Comparison of ENCODE assay signal across 17 cellular contexts in the genomic region with DNA sequence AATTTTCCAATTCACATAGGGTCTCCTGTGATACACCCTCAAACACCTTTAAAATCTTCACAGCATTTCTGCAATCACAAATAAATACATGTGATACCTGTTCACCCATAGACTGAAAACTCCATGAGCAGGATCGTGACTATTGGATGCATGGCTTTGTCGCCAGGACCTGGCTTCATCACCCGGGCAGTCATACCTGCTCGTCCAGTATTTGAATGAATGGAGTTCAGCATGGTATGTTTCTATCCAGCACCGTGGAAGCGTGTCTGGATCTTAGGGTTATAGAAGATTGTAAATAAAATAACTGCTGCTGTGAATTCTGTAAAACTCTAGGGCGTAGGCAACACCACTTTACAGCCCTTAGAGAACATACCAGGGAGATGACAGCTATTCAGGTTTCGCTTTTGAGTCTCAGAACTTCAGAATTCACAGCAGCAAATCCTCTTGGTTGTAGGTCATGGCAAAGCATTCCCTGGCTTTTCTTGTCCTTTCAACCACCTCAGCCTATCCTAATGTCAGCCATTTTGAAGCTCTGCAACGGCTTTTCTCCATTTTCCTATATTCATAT.
"Had no signal": no experiment of that assay in that cellular context is flagged by ENCODE, and none has a peak within 500 bp of the region (broad histone marks: within the 10 kb centered on the region; RNA-seq: fewer than 3 reads in every experiment).

No MANE protein-coding gene starts in this region.

- H3K4me1 ChIP-seq: transverse colon had no signal

- H3K9me3 ChIP-seq: transverse colon had no signal

- DNase-seq: activated CD4-positive, alpha-beta T cell treated with anti-CD3 and anti-CD28 coated beads, Interleukin-2, amount 10 ng/mL, durations not matched to agents 24 days and 14 days; activated CD4-positive, CD25-positive, alpha-beta regulatory T cell; activated naive CD8-positive, alpha-beta T cell treated with anti-CD3 and anti-CD28 coated beads, Interleukin-2, amount 10 ng/mL, durations not matched to agents 7 days and 5 days; activated T-cell treated with anti-CD3 and anti-CD28 coated beads, Interleukin-2, amount 50 U/mL, for 72 hours; cerebellar nuclear complex; effector memory CD8-positive, alpha-beta T cell; left ventricle myocardium superior; mesenchymal stem cell; nephron progenitor cell; occipital lobe; right cardiac atrium; stimulated activated CD4-positive, alpha-beta T cell treated with anti-CD3 and anti-CD28 coated beads, Interleukin-4, amount 100 ng/mL, for 4 hours; stimulated activated CD8-positive, alpha-beta memory T cell treated with anti-CD3 and anti-CD28 coated beads, Interleukin-4, amount 100 ng/mL, for 48 hours; stimulated activated naive CD8-positive, alpha-beta T cell treated with anti-CD3 and anti-CD28 coated beads, Interleukin-15, Interleukin-2, amounts not matched to agents 100 U/mL and 50 U/mL, for 24 hours; SW 1271; transverse colon had no signal

- H3K27me3 ChIP-seq: transverse colon had no signal

- H3K36me3 ChIP-seq: transverse colon had no signal

- H3K27ac ChIP-seq: skin epidermis, transverse colon had no signal

- ATAC-seq: activated T-cell treated with anti-CD3 and anti-CD28 coated beads, Interleukin-2, amount 50 U/mL, for 72 hours; effector memory CD8-positive, alpha-beta T cell; left ventricle myocardium superior; right cardiac atrium; stimulated activated naive CD8-positive, alpha-beta T cell treated with anti-CD3 and anti-CD28 coated beads, Interleukin-15, Interleukin-2, amounts not matched to agents 100 U/mL and 50 U/mL, for 24 hours had no signal

- H3K4me3 ChIP-seq: skin epidermis, transverse colon had no signal
